In the genomic region with DNA sequence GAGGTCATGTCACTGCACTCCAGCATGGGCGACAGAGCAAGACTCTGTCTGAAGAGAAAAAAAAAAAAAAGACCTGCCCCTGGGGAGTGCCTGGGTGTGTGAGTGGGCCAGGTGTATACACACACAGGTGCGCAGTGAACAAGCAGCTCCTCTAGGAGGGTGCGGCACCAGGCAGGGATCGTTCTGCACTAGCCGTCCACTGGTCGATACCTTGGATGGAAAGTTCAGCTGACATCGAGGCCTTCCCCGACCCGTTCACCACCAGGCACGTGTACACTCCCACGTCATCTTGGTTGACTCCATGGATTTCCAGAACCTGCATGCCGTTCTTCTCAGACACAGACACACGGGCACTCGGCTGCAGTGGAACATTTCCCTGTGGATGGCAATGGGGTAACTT, we compare ENCODE assay signal across 8 cellular contexts.
"Had no signal": no experiment of that assay in that cellular context is flagged by ENCODE, and none has a peak within 500 bp of the region (broad histone marks: within the 10 kb centered on the region; RNA-seq: fewer than 3 reads in every experiment).

No MANE protein-coding gene starts in this region.

- H3K27ac Mint-ChIP-seq: H9 had no signal

- H2AFZ ChIP-seq: GM23248 had no signal

- H3K4me3 Mint-ChIP-seq: H9 had no signal

- H3K9me3 Mint-ChIP-seq: H9 had no signal

- H3K27ac ChIP-seq: GM23248, HL-60 had no signal

- H3K4me1 Mint-ChIP-seq: H9 had no signal

- H3K4me3 ChIP-seq: GM23248, K562 had no signal

- H3K9ac ChIP-seq: GM23248 had no signal

- DNase-seq: GM23248, GOT3, H9, HCEC 1CT, KG1 had no signal

- ATAC-seq: HepG2, K562 had no signal
